26 cellular contexts compared by ENCODE assay signal in genomic region chr19:30788105-30788765, GRCh38.
DNase-seq lines count a peak whose midpoint lies in the region; ATAC-seq, FAIRE-seq and TF ChIP-seq lines count a peak whose summit lies in the region.
"Had no signal": no experiment of that assay in that cellular context is flagged by ENCODE, and none has a peak within 500 bp of the region (broad histone marks: within the 10 kb centered on the region; RNA-seq: fewer than 3 reads in every experiment).

No MANE protein-coding gene starts in this region.

- TF ChIP-seq CTCF in HepG2 (CRISPR knock-in tag; IDR thresholded peaks at IDR 0.05), result no peak
- no peak for TF ChIP-seq CTCF in right lobe of liver (IDR thresholded peaks at IDR 0.05)
- no peak for TF ChIP-seq CTCF in endodermal cell (conservative IDR thresholded peaks at IDR 0.05)
- TF ChIP-seq CTCF in osteocyte (IDR thresholded peaks at IDR 0.05), result no peak

- no peak overlapping the region for H4K8ac ChIP-seq in mesenchymal stem cell (ENCODE audit: low read length)

- ATAC-seq in HepG2 (no peak), right lobe of liver (no peak)
- no peak for ATAC-seq in activated T-helper 17 cell treated with anti-CD3 and anti-CD28 coated beads, Interleukin-2, amount 50 U/mL, for 72 hours (replicated peaks)
- ATAC-seq: CD8-positive, alpha-beta T cell; GM23338 had no signal

- no peaks in the 10 kb centered on the region for H3K4me1 ChIP-seq in HepG2 (ENCODE audit: insufficient read depth, low read length)
- H3K4me1 ChIP-seq in right lobe of liver, result no peaks in the 10 kb centered on the region
- no peaks in the 10 kb centered on the region for H3K4me1 ChIP-seq in endodermal cell (ENCODE audit: control insufficient read depth, insufficient read depth, low read length)
- H3K4me1 ChIP-seq in mesenchymal stem cell (ENCODE audit: control insufficient read depth, insufficient read depth, low read depth, low read length), result no peaks in the 10 kb centered on the region
- H3K4me1 ChIP-seq: Caco-2, SJSA1 had no signal

- CTCF ChIA-PET in HepG2 (lab: Yijun Ruan, JAX; ENCODE audit: low intra/inter-chr PET ratio, low total read pairs), result no interaction called here

- in situ Hi-C loops in HepG2 (cut with HindIII; ENCODE audit: extremely low pct_ligation_motif_present, low pct_unique_long_range_greater_than_20kb), result no loop called here

- H4K20me1 ChIP-seq in HepG2 (ENCODE audit: insufficient read depth, low read length), result no peaks in the 10 kb centered on the region

- no peak overlapping the region for H3K4me3 ChIP-seq in HepG2 (replicated peaks in 1 of 3; ENCODE audit: insufficient read depth in 1 of 3, low read depth in 2 of 3, low read length in 3 of 3)
- no peak overlapping the region for H3K4me3 ChIP-seq in right lobe of liver
- no peak overlapping the region for H3K4me3 ChIP-seq in endodermal cell (ENCODE audit: low read length)
- no peak overlapping the region for H3K4me3 ChIP-seq in mesenchymal stem cell (ENCODE audit: insufficient read depth in 1 of 2, low read depth in 1 of 2, low read length in 2 of 2)
- H3K4me3 ChIP-seq: GM23338, SJSA1 had no signal

- H3K79me2 ChIP-seq in HepG2 (ENCODE audit: insufficient read depth, low read length), result no peaks in the 10 kb centered on the region

- no peak overlapping the region for H2BK15ac ChIP-seq in mesenchymal stem cell (ENCODE audit: low read depth, poor library complexity, severe bottlenecking)

- H2AK5ac ChIP-seq in mesenchymal stem cell (ENCODE audit: low read length, severe bottlenecking), result no peak overlapping the region

- H4K91ac ChIP-seq in mesenchymal stem cell (ENCODE audit: low read length), result no peak overlapping the region

- no peaks in the 10 kb centered on the region for H3K36me3 ChIP-seq in HepG2 (replicated peaks in 1 of 2; ENCODE audit: control insufficient read depth in 1 of 2, insufficient read depth in 2 of 2, low read length in 2 of 2)
- no peaks in the 10 kb centered on the region for H3K36me3 ChIP-seq in right lobe of liver
- no peaks in the 10 kb centered on the region for H3K36me3 ChIP-seq in endodermal cell (ENCODE audit: control insufficient read depth, insufficient read depth, low read length)
- no peaks in the 10 kb centered on the region for H3K36me3 ChIP-seq in mesenchymal stem cell (ENCODE audit: control insufficient read depth in 1 of 2, insufficient read depth in 2 of 2, low read depth in 1 of 2, low read length in 2 of 2)
- H3K36me3 ChIP-seq: SJSA1 had no signal

- H3K9me3 ChIP-seq in HepG2 (ENCODE audit: low read length) (peaks cover 25% of the 10 kb centered on the region; the same call in 1 of the 2 replicates), right lobe of liver (no peaks in the 10 kb centered on the region), endodermal cell (ENCODE audit: control insufficient read depth, low read length) (no peaks in the 10 kb centered on the region), mesenchymal stem cell (ENCODE audit: control insufficient read depth, low read length) (no peaks in the 10 kb centered on the region)
- H3K9me3 ChIP-seq: Caco-2, SJSA1 had no signal

- H3K27ac Mint-ChIP-seq in endodermal cell (no peak overlapping the region), osteocyte (ENCODE audit: unreplicated experiment) (no peak overlapping the region)
- H3K27ac Mint-ChIP-seq in activated T-helper 17 cell treated with anti-CD3 and anti-CD28 coated beads, Interleukin-2, amount 50 U/mL, for 72 hours, result no peak overlapping the region
- H3K27ac Mint-ChIP-seq: B cell; CD8-positive, alpha-beta T cell; GM23338 had no signal

- H2BK12ac ChIP-seq in mesenchymal stem cell (ENCODE audit: low read length in 2 of 2), result no peak overlapping the region

- H3K27me3 Mint-ChIP-seq in endodermal cell (ENCODE audit: insufficient read depth), result peaks cover 2% of the 10 kb centered on the region
- no peaks in the 10 kb centered on the region for H3K27me3 Mint-ChIP-seq in osteocyte (ENCODE audit: unreplicated experiment)
- H3K27me3 Mint-ChIP-seq in activated T-helper 17 cell treated with anti-CD3 and anti-CD28 coated beads, Interleukin-2, amount 50 U/mL, for 72 hours, result peaks cover 19% of the 10 kb centered on the region
- H3K27me3 Mint-ChIP-seq: B cell had no signal

- H3K27me3 ChIP-seq in HepG2 (ENCODE audit: control insufficient read depth in 1 of 2, insufficient read depth in 2 of 2, low read length in 2 of 2) (no peaks in the 10 kb centered on the region), right lobe of liver (no peaks in the 10 kb centered on the region), endodermal cell (ENCODE audit: control insufficient read depth, insufficient read depth, low read length, poor library complexity, severe bottlenecking) (peaks cover 3% of the 10 kb centered on the region), mesenchymal stem cell (ENCODE audit: control insufficient read depth in 1 of 2, insufficient read depth in 1 of 2, low read length in 2 of 2) (peaks cover 0 to 4% of the 10 kb centered on the region in 2 experiments)
- H3K27me3 ChIP-seq: SJSA1 had no signal

- intact Hi-C loops in HepG2 (cut with micrococcal nuclease; ENCODE audit: unreplicated experiment) (loop anchor here (10.0 kb wide), 1 partner anchor 1437 kb away; no protein-coding TSS in a partner anchor), right lobe of liver (cut with DNase I) (loop anchor here (10.0 kb wide), 1 partner anchor 1437 kb away; no protein-coding TSS in a partner anchor)

- no peak overlapping the region for H3K4me3 Mint-ChIP-seq in endodermal cell
- H3K4me3 Mint-ChIP-seq in osteocyte (ENCODE audit: unreplicated experiment), result no peak overlapping the region
- no peak overlapping the region for H3K4me3 Mint-ChIP-seq in activated T-helper 17 cell treated with anti-CD3 and anti-CD28 coated beads, Interleukin-2, amount 50 U/mL, for 72 hours
- H3K4me3 Mint-ChIP-seq: B cell; CD8-positive, alpha-beta T cell; GM23338 had no signal

- no peak overlapping the region for H3K9ac ChIP-seq in HepG2 (ENCODE audit: insufficient read depth, low read depth, low read length)
- H3K9ac ChIP-seq in endodermal cell (ENCODE audit: extremely low read depth, low read length, poor library complexity, severe bottlenecking), result no peak overlapping the region
- no peak overlapping the region for H3K9ac ChIP-seq in mesenchymal stem cell (ENCODE audit: low read length)

- no peak for TF ChIP-seq RAD21 in HepG2 (CRISPR knock-in tag; IDR thresholded peaks at IDR 0.05)

- TF ChIP-seq POLR2A in HepG2 (IDR thresholded peaks at IDR 0.05; ENCODE audit: insufficient read depth in 1 of 2, low read depth in 2 of 2, low read length in 2 of 2) (no peak), right lobe of liver (IDR thresholded peaks at IDR 0.05) (no peak)

- H3K79me1 ChIP-seq in mesenchymal stem cell (replicated peaks; ENCODE audit: low read length, poor library complexity, severe bottlenecking), result no peaks in the 10 kb centered on the region

- no peak overlapping the region for H3K4ac ChIP-seq in mesenchymal stem cell (ENCODE audit: low read depth in 1 of 2, low read length in 2 of 2)

- H2AFZ ChIP-seq in HepG2 (ENCODE audit: low read length), result no peak overlapping the region
- H2AFZ ChIP-seq in mesenchymal stem cell (ENCODE audit: low read depth, low read length), result no peak overlapping the region
- H2AFZ ChIP-seq: GM23338 had no signal

- no peak overlapping the region for H3K14ac ChIP-seq in mesenchymal stem cell (ENCODE audit: low read length in 2 of 2)

- H2BK5ac ChIP-seq in mesenchymal stem cell (ENCODE audit: low read depth, low read length, poor library complexity, severe bottlenecking), result no peak overlapping the region

- H3K4me1 Mint-ChIP-seq in endodermal cell, result no peaks in the 10 kb centered on the region
- no peaks in the 10 kb centered on the region for H3K4me1 Mint-ChIP-seq in osteocyte (ENCODE audit: unreplicated experiment)
- no peaks in the 10 kb centered on the region for H3K4me1 Mint-ChIP-seq in activated T-helper 17 cell treated with anti-CD3 and anti-CD28 coated beads, Interleukin-2, amount 50 U/mL, for 72 hours
- H3K4me1 Mint-ChIP-seq: B cell, GM23338 had no signal

- peaks cover 10% of the 10 kb centered on the region for H3K9me3 Mint-ChIP-seq in endodermal cell
- peaks cover 22% of the 10 kb centered on the region for H3K9me3 Mint-ChIP-seq in osteocyte (ENCODE audit: unreplicated experiment)
- no peaks in the 10 kb centered on the region for H3K9me3 Mint-ChIP-seq in activated T-helper 17 cell treated with anti-CD3 and anti-CD28 coated beads, Interleukin-2, amount 50 U/mL, for 72 hours
- H3K9me3 Mint-ChIP-seq: CD8-positive, alpha-beta T cell had no signal

- FAIRE-seq in HepG2 (lab: Jason Lieb, UNC), result no peak
- FAIRE-seq: GM12891 had no signal

- DNase-seq in HepG2 (ENCODE audit: low spot score), result no peak
- no peak for DNase-seq in right lobe of liver
- DNase-seq in endodermal cell, result peak; percentile 18
- DNase-seq in osteocyte (ENCODE audit: extremely low spot score, unreplicated experiment), result peak; percentile 77
- DNase-seq in mesenchymal stem cell, result no peak
- DNase-seq in GOT3 (lab: John Stamatoyannopoulos, UW), result no peak
- DNase-seq: Caco-2; CD8-positive, alpha-beta T cell; EL; GDM1; HCEC 1CT; NCI-H1092; NCI-H1417 treated with DMSO at 0.1 percent for 48 hours; NCI-H1694 treated with DMSO at 0.1 percent for 48 hours; NCI-H2081; NCI-H2227 treated with DMSO at 0.1 percent for 48 hours; NCI-H526 treated with DMSO at 0.1 percent for 48 hours; Right ventricle myocardium superior; RPMI8226 had no signal

- no TSS peak for BruUV-seq in HepG2 (replicated peaks; lab: Mats Ljungman, UMichigan)

- 31% methylated on average over 3 of the region's 5 CpGs for WGBS in HepG2 (ENCODE audit: low lambda C conversion rate)
- WGBS in right lobe of liver (ENCODE audit: insufficient coverage, low coverage, low lambda C conversion rate, missing lambda C conversion rate), result 57% methylated on average over 2 of the region's 5 CpGs
- 92 to 100% methylated on average over 4 to 5 of the region's 5 CpGs for WGBS in endodermal cell (ENCODE audit: insufficient coverage in 1 of 2, insufficient read length in 1 of 2), 2 experiments
- whole genome bisulfite sequencing in mesenchymal stem cell, result 76% methylated on average over 5 of the region's 5 CpGs

- H3K36me3 Mint-ChIP-seq in endodermal cell (ENCODE audit: low read depth) (no peaks in the 10 kb centered on the region), osteocyte (ENCODE audit: unreplicated experiment) (no peaks in the 10 kb centered on the region)
- no peaks in the 10 kb centered on the region for H3K36me3 Mint-ChIP-seq in activated T-helper 17 cell treated with anti-CD3 and anti-CD28 coated beads, Interleukin-2, amount 50 U/mL, for 72 hours (ENCODE audit: low read depth)
- H3K36me3 Mint-ChIP-seq: CD8-positive, alpha-beta T cell had no signal

- no peak overlapping the region for H3K18ac ChIP-seq in mesenchymal stem cell (ENCODE audit: low read depth in 1 of 2, low read length in 2 of 2)

- TF ChIP-seq EP300 in HepG2 (IDR thresholded peaks at IDR 0.05; ENCODE audit: low read depth in 2 of 2, low read length in 2 of 2) (no peak), HepG2 (CRISPR knock-in tag; IDR thresholded peaks at IDR 0.05; ENCODE audit: borderline replicate concordance) (no peak)

- H3K23ac ChIP-seq in mesenchymal stem cell (ENCODE audit: low read length in 2 of 2), result no peak overlapping the region

- H2BK120ac ChIP-seq in mesenchymal stem cell (ENCODE audit: low read depth, low read length), result no peak overlapping the region

- H3K4me2 ChIP-seq in HepG2 (ENCODE audit: low read depth, low read length) (no peak overlapping the region), mesenchymal stem cell (ENCODE audit: low read length, poor library complexity, severe bottlenecking) (no peak overlapping the region)
- H3K4me2 ChIP-seq: GM23338 had no signal

- POLR2A ChIA-PET in HepG2 (lab: Yijun Ruan, JAX), result no interaction called here

- H3K27ac ChIP-seq in HepG2 (ENCODE audit: extremely low read length, insufficient read depth, low read length) (no peak overlapping the region), right lobe of liver (no peak overlapping the region), endodermal cell (ENCODE audit: low read depth, low read length) (no peak overlapping the region), mesenchymal stem cell (ENCODE audit: low read length, poor library complexity, severe bottlenecking) (no peak overlapping the region)
- H3K27ac ChIP-seq: C4-2B, HL-60, SJSA1 had no signal

Comparison
In these comparisons a context has a peak if more than half of its experiments do, and no peak if none do; other contexts are left out.
1. DNase-seq: peak in endodermal cell (single experiment) and osteocyte (single experiment); none in HepG2 (single experiment), right lobe of liver (0 of 3), mesenchymal stem cell (single experiment) and GOT3 (single experiment).